Comparison of ENCODE assay signal across 8 cellular contexts in genomic region chr3:58237238-58237939, GRCh38. TPM values are rescaled to one million over a fixed set of nuclear protein-coding genes. Genes with fewer than 3 reads are reported as not detected.
DNase-seq lines count a peak whose midpoint lies in the region; ATAC-seq, FAIRE-seq and TF ChIP-seq lines count a peak whose summit lies in the region.

TSS of gene ABHD6 (plus strand) at chr3:58237792. CDS start at chr3:58256587, 18,795 bp downstream.

- POLR2A ChIA-PET in A549 (lab: Yijun Ruan, JAX) = interaction anchor here (1.5 kb wide), 1 partner anchor 20 kb away, joined by 10 read pairs; no protein-coding TSS in a partner anchor
- POLR2A ChIA-PET in activated CD4-positive, alpha-beta memory T cell treated with anti-CD3 and anti-CD28 coated beads for 36 hours (lab: Charles Lee) = no interaction called here

- no CpG with 5 or more reads among the region's 77 CpGs for WGBS in A549 (ENCODE audit: missing lambda C conversion rate)

- TF ChIP-seq CTCF in A549 (IDR thresholded peaks at IDR 0.05) = peak; percentile 37

- peak; percentile 42 to 69 for TF ChIP-seq RAD21 in A549 (conservative IDR thresholded peaks at IDR 0.05 in 1 of 2, IDR thresholded peaks at IDR 0.05 in 1 of 2)

- peak; percentile 24; the same call in 1 of the 2 replicates for TF ChIP-seq POLR2A in A549 (IDR thresholded peaks at IDR 0.05; ENCODE audit: low read length)

- peak within 1 kb of the TSS; percentile 86 to 98 for H3K27ac ChIP-seq in A549

- no peaks in the 10 kb centered on the region for H3K36me3 Mint-ChIP-seq in activated CD4-positive, alpha-beta memory T cell treated with anti-CD3 and anti-CD28 coated beads for 36 hours

- H3K9me3 ChIP-seq in A549 = no peaks in the 10 kb centered on the region

- intact Hi-C loops in activated CD4-positive, alpha-beta memory T cell treated with anti-CD3 and anti-CD28 coated beads for 36 hours (cut with micrococcal nuclease) = loop anchor here (1.0 to 2.0 kb wide), 4 partner anchors 23 to 295 kb away; partner anchors contain the start of genes HTD2 and RPP14

- H3K27ac Mint-ChIP-seq in activated CD4-positive, alpha-beta memory T cell treated with anti-CD3 and anti-CD28 coated beads for 36 hours = peak within 1 kb of the TSS; percentile 62

- DNase-seq in A549 (ENCODE audit: low read depth in 1 of 2, low spot score in 1 of 2) (peak; percentile 58 to 61), NCI-H226 (peak; percentile 66), ecto neural progenitor cell (ENCODE audit: low spot score) (peak; percentile 89), lung microvascular endothelial cell (ENCODE audit: low read depth in 2 of 2) (peak; percentile 71 to 76)
- peak; percentile 85 for DNase-seq in activated CD4-positive, alpha-beta memory T cell treated with anti-CD3 and anti-CD28 coated beads for 36 hours
- peak; percentile 64 for DNase-seq in stimulated activated CD8-positive, alpha-beta memory T cell treated with anti-CD3 and anti-CD28 coated beads, Interleukin-12 subunit alpha, Interleukin-12 subunit beta, amount 100 ng/mL, for 1 hour (ENCODE audit: low read depth)

- peak within 1 kb of the TSS; percentile 86 for H3K4me2 ChIP-seq in A549

- CTCF ChIA-PET in A549 (lab: Yijun Ruan, JAX) = interaction anchor here (0.7 to 10.2 kb wide), 9 partner anchors 14 to 178 kb away, joined by 3 to 53 read pairs (median 4); partner anchors contain the start of genes HTD2 and RPP14
- CTCF ChIA-PET in activated CD4-positive, alpha-beta memory T cell treated with anti-CD3 and anti-CD28 coated beads for 36 hours (lab: Charles Lee) = interaction anchor here (1.0 to 2.6 kb wide), 5 partner anchors 19 to 230 kb away, joined by 3 to 14 read pairs (median 4); partner anchors contain the start of genes HTD2 and RPP14

- peak within 1 kb of the TSS; percentile 91 for H3K4me3 ChIP-seq in A549

- H3K9me3 Mint-ChIP-seq in activated CD4-positive, alpha-beta memory T cell treated with anti-CD3 and anti-CD28 coated beads for 36 hours = no peaks in the 10 kb centered on the region

- H3K4me1 Mint-ChIP-seq in activated CD4-positive, alpha-beta memory T cell treated with anti-CD3 and anti-CD28 coated beads for 36 hours (ENCODE audit: low read depth) = peaks cover 8% of the 10 kb centered on the region

- H3K4me3 Mint-ChIP-seq in activated CD4-positive, alpha-beta memory T cell treated with anti-CD3 and anti-CD28 coated beads for 36 hours = peak within 1 kb of the TSS; percentile 85

- H3K27me3 Mint-ChIP-seq in activated CD4-positive, alpha-beta memory T cell treated with anti-CD3 and anti-CD28 coated beads for 36 hours = peaks cover 12% of the 10 kb centered on the region

- peaks cover 25% of the 10 kb centered on the region for H3K4me1 ChIP-seq in A549

- peak; percentile 84 to 92 for ATAC-seq in A549
- ATAC-seq in GM18508 (IDR thresholded peaks at IDR 0.05; ENCODE audit: insufficient read depth, unreplicated experiment) = peak; percentile 38
- peak; percentile 69 for ATAC-seq in HG02970 (IDR thresholded peaks at IDR 0.05; ENCODE audit: low FRiP score, unreplicated experiment)

- FAIRE-seq in A549 (lab: Jason Lieb, UNC) = no peak

- TF ChIP-seq EP300 in A549 (IDR thresholded peaks at IDR 0.05) = no peak

TF ChIP-seq in A549, 52 proteins besides CTCF, POLR2A, EP300 and RAD21:
- TF ChIP-seq CBX8 (IDR thresholded peaks at IDR 0.05) (no peak), BCL3 (IDR thresholded peaks at IDR 0.05) (no peak), JUN (IDR thresholded peaks at IDR 0.05) (peak in 1 of 2 experiments; percentile 38; a peak in 1 of 5 replicates), KDM5A (IDR thresholded peaks at IDR 0.05) (0 out of 2 replicates have a peak, but pooled peaks have one; percentile 37), E2F6 (IDR thresholded peaks at IDR 0.05; ENCODE audit: borderline replicate concordance, low read depth) (peak; percentile 36; the same call in 1 of the 2 replicates), SMC3 (IDR thresholded peaks at IDR 0.05) (peak; percentile 36; the same call in 2 of the 3 replicates)

RNA-seq across cellular contexts. Expression of gene ABHD6, which starts in this region (rescaled TPM):
- polyA plus RNA-seq in A549 (2011; rRNA removed) = 10.1 and 13.8 TPM in 2 replicates
- 7.2 and 8.2 TPM in 2 replicates for polyA plus RNA-seq in A549 (2012; cell fraction: cytosol; rRNA removed)
- 5.9 and 6.0 TPM in 2 replicates for polyA plus RNA-seq in A549 (2012; cell fraction: nucleus; rRNA removed)
- 5.7 to 6.6 TPM (median 6.0 TPM) in 3 replicates for polyA plus RNA-seq in A549 (2017; fragmentation: RNase III; extraction: RNeasy Plus Mini Kit Qiagen cat#74134 plus additional on column Dnase treatment)
- 18.0 and 23.1 TPM in 2 replicates for polyA minus RNA-seq in A549 (2011; rRNA and poly(A)+ RNA removed)
- 1 to 10 TPM; 3.9 to 4.1 TPM for total RNA-seq in activated CD4-positive, alpha-beta memory T cell treated with anti-CD3 and anti-CD28 coated beads for 36 hours
- total RNA-seq in lung microvascular endothelial cell = 11.6 and 35.1 TPM in 2 replicates

Comparison
In these comparisons a context has a peak if more than half of its experiments do, and no peak if none do; other contexts are left out.
1. Peak in every context shown above with its lines: DNase-seq, ATAC-seq, H3K4me3 ChIP-seq and H3K27ac ChIP-seq.
2. ATAC-seq: peak in every context shown above with its lines; median percentile 88 in A549; 69 in HG02970; 38 in GM18508.